ENCODE assay signal across 19 cellular contexts in genomic region chr9:116075191-116075590, GRCh38.
DNase-seq lines count a peak whose midpoint lies in the region; ATAC-seq, FAIRE-seq and TF ChIP-seq lines count a peak whose summit lies in the region.
"Had no signal": no experiment of that assay in that cellular context is flagged by ENCODE, and none has a peak within 500 bp of the region (broad histone marks: within the 10 kb centered on the region; RNA-seq: fewer than 3 reads in every experiment).

No MANE protein-coding gene starts in this region.

- DNase-seq in AG10803 (ENCODE audit: low read depth), result peak; percentile 90
- peak; percentile 62 for DNase-seq in M059J (ENCODE audit: low read depth)
- DNase-seq in bronchial epithelial cell (ENCODE audit: low read depth), result peak; percentile 77
- peak; percentile 49 for DNase-seq in kidney tubule cell (ENCODE audit: low spot score)
- DNase-seq in islet precursor cell, result no peak
- DNase-seq in C1 segment of cervical spinal cord (lab: John Stamatoyannopoulos, UW), result no peak
- no peak for DNase-seq in COLO829 (ENCODE audit: low spot score)
- DNase-seq: activated CD4-positive, alpha-beta T cell treated with anti-CD3 and anti-CD28 coated beads, Interleukin-2, amount 10 ng/mL, durations not matched to agents 7 days and 5 days; activated naive CD8-positive, alpha-beta T cell treated with anti-CD3 and anti-CD28 coated beads for 36 hours; Caco-2; hypothalamus; NCI-H146; NCI-H345; ovary; small intestine; stimulated activated naive B cell treated with anti-CD40 and anti-IgM and Interleukin-4, amounts not matched to agents 10 μg/mL and 1 μg/mL and 100 μg/mL, for 72 hours had no signal

- no peaks in the 10 kb centered on the region for H3K36me3 ChIP-seq in bronchial epithelial cell (ENCODE audit: control insufficient read depth, insufficient read depth, low read length)
- H3K36me3 ChIP-seq: ovary had no signal

- H3K4me3 ChIP-seq in AG10803 (ENCODE audit: low read length) (no peak overlapping the region), bronchial epithelial cell (ENCODE audit: low read depth, low read length) (no peak overlapping the region)
- H3K4me3 ChIP-seq: ovary had no signal

- H3K27me3 ChIP-seq in bronchial epithelial cell (ENCODE audit: control insufficient read depth, insufficient read depth, low read length), result no peaks in the 10 kb centered on the region
- H3K27me3 ChIP-seq: ovary had no signal

- TF ChIP-seq CTCF in AG10803 (conservative IDR thresholded peaks at IDR 0.05; ENCODE audit: low read length), result no peak
- TF ChIP-seq CTCF in bronchial epithelial cell (IDR thresholded peaks at IDR 0.05; ENCODE audit: insufficient read depth, low read length, severe bottlenecking), result no peak

- peak; percentile 60 for FAIRE-seq in bronchial epithelial cell (lab: Jason Lieb, UNC)
- FAIRE-seq: GM18507, small intestine had no signal

- ATAC-seq in HG03108 (IDR thresholded peaks at IDR 0.05; ENCODE audit: unreplicated experiment), result no peak
- ATAC-seq: left lobe of liver; stimulated activated naive B cell treated with anti-CD40 and anti-IgM and Interleukin-4, amounts not matched to agents 10 μg/mL and 1 μg/mL and 100 μg/mL, for 72 hours had no signal

Comparison
In these comparisons a context has a peak if more than half of its experiments do, and no peak if none do; other contexts are left out.
1. DNase-seq: peak in AG10803 (single experiment), M059J (single experiment), bronchial epithelial cell (single experiment) and kidney tubule cell (single experiment); none in islet precursor cell (single experiment), C1 segment of cervical spinal cord (0 of 14) and COLO829 (single experiment).